17 cellular contexts compared by ENCODE assay signal in genomic region chr6:12679291-12679690, GRCh38. TPM values are rescaled to one million over a fixed set of nuclear protein-coding genes. Genes with fewer than 3 reads are reported as not detected.
DNase-seq lines count a peak whose midpoint lies in the region; ATAC-seq and TF ChIP-seq lines count a peak whose summit lies in the region.
"Had no signal": no experiment of that assay in that cellular context is flagged by ENCODE, and none has a peak within 500 bp of the region (broad histone marks: within the 10 kb centered on the region; RNA-seq: fewer than 3 reads in every experiment).

No MANE protein-coding gene starts in this region.

- no peak for TF ChIP-seq CTCF in esophagus muscularis mucosa (IDR thresholded peaks at IDR 0.05)
- no peak for TF ChIP-seq CTCF in H9 (conservative IDR thresholded peaks at IDR 0.05)

- no peaks in the 10 kb centered on the region for H3K23me2 ChIP-seq in H9 (ENCODE audit: insufficient read length, low read depth, low read length, poor library complexity, severe bottlenecking)

- H3K36me3 Mint-ChIP-seq in H9 (ENCODE audit: insufficient read depth in 1 of 3, low read depth in 3 of 3) = peaks cover 4 to 17% (median 8%) of the 10 kb centered on the region in 3 experiments; a peak in 6 of 7 replicates
- H3K36me3 Mint-ChIP-seq: CD4-positive, CD25-positive, alpha-beta regulatory T cell had no signal

- no peak overlapping the region for H3K18ac ChIP-seq in H9 (ENCODE audit: insufficient read length, low read depth, low read length)

- no peak for TF ChIP-seq POLR2A in esophagus muscularis mucosa (IDR thresholded peaks at IDR 0.05; ENCODE audit: low read depth)

- no peak overlapping the region for H3K4ac ChIP-seq in H9 (ENCODE audit: low read depth, low read length)

- H4K20me1 ChIP-seq in H9 (ENCODE audit: control insufficient read depth, insufficient read depth, insufficient read length) = no peaks in the 10 kb centered on the region
- H4K20me1 ChIP-seq: BLaER1 treated with 17β-estradiol and CSF1 and Interleukin-3, amounts not matched to agents 10 nM and 100 nM had no signal

- no peak for TF ChIP-seq EP300 in esophagus muscularis mucosa (IDR thresholded peaks at IDR 0.05)

- no peak overlapping the region for H2BK20ac ChIP-seq in H9 (ENCODE audit: low read depth, low read length, poor library complexity, severe bottlenecking)

- H3K27ac ChIP-seq in esophagus muscularis mucosa (replicated peaks in 1 of 4) = no peak overlapping the region
- no peak overlapping the region for H3K27ac ChIP-seq in H9 (ENCODE audit: insufficient read length, low read depth, low read length)
- H3K27ac ChIP-seq: BLaER1 treated with 17β-estradiol and CSF1 and Interleukin-3, amounts not matched to agents 10 nM and 100 nM; GM23248; HL-60 had no signal

- no peak overlapping the region for H2BK12ac ChIP-seq in H9 (ENCODE audit: insufficient read length, low read depth, low read length)

- H2BK15ac ChIP-seq in H9 (ENCODE audit: low read depth, low read length) = no peak overlapping the region

- peak; percentile 29 for DNase-seq in Caki2 (ENCODE audit: low read depth)
- DNase-seq in esophagus muscularis mucosa (ENCODE audit: extremely low spot score) = peak; percentile 83
- peak; percentile 52 for DNase-seq in kidney tubule cell (ENCODE audit: low spot score)
- DNase-seq in renal cortical epithelial cell (ENCODE audit: low read depth) = peak; percentile 71
- DNase-seq in H9 = no peak
- DNase-seq in HCEC 1CT = no peak
- DNase-seq: 8988T; Calu3; CD4-positive, CD25-positive, alpha-beta regulatory T cell; DMS 273 treated with DMSO at 0.1 percent for 48 hours; GM23248; HFFc6 had no signal

- no peak overlapping the region for H3K9ac ChIP-seq in H9 (ENCODE audit: extremely low read depth, insufficient read length, low read length)
- H3K9ac ChIP-seq: BLaER1 treated with 17β-estradiol and CSF1 and Interleukin-3, amounts not matched to agents 10 nM and 100 nM; GM23248 had no signal

- no peak overlapping the region for H2BK5ac ChIP-seq in H9 (ENCODE audit: insufficient read length, low read length)

- no peak overlapping the region for H4K5ac ChIP-seq in H9 (ENCODE audit: insufficient read length, low read depth, low read length)

- no peak overlapping the region for H2AK5ac ChIP-seq in H9 (ENCODE audit: insufficient read length, low read length)

- H3K9me3 ChIP-seq in esophagus muscularis mucosa = no peaks in the 10 kb centered on the region
- no peaks in the 10 kb centered on the region for H3K9me3 ChIP-seq in H9 (ENCODE audit: control insufficient read depth, low read depth, low read length)
- H3K9me3 ChIP-seq: BLaER1 treated with 17β-estradiol and CSF1 and Interleukin-3, amounts not matched to agents 10 nM and 100 nM; HAP-1 had no signal

- no peak overlapping the region for H3K4me3 ChIP-seq in esophagus muscularis mucosa
- H3K4me3 ChIP-seq: BLaER1 treated with 17β-estradiol and CSF1 and Interleukin-3, amounts not matched to agents 10 nM and 100 nM; GM23248; HAP-1; K562 had no signal

- intact Hi-C loops in esophagus muscularis mucosa (cut with DNase I) = no loop called here

- H3K4me1 ChIP-seq in esophagus muscularis mucosa (no peaks in the 10 kb centered on the region), H9 (ENCODE audit: insufficient read depth, low read length) (no peaks in the 10 kb centered on the region)
- H3K4me1 ChIP-seq: BLaER1 treated with 17β-estradiol and CSF1 and Interleukin-3, amounts not matched to agents 10 nM and 100 nM; HAP-1 had no signal

- peaks cover 2% of the 10 kb centered on the region; the same call in 1 of the 2 replicates for H3K27me3 Mint-ChIP-seq in H9 (ENCODE audit: low read depth)
- H3K27me3 Mint-ChIP-seq: CD4-positive, CD25-positive, alpha-beta regulatory T cell had no signal

- no peaks in the 10 kb centered on the region for H3K79me1 ChIP-seq in H9 (ENCODE audit: insufficient read depth, low read depth, low read length, poor library complexity, severe bottlenecking)

- no peak overlapping the region for H3K56ac ChIP-seq in H9 (ENCODE audit: insufficient read length, low read depth, low read length)

- peak overlapping the region in 1 of 3 experiments; percentile 12; a peak in 1 of 7 replicates for H3K27ac Mint-ChIP-seq in H9
- H3K27ac Mint-ChIP-seq: CD4-positive, CD25-positive, alpha-beta regulatory T cell; HFFc6 had no signal

- no peak overlapping the region for H4K91ac ChIP-seq in H9 (ENCODE audit: insufficient read length, low read depth, low read length)

- H3K27me3 ChIP-seq in esophagus muscularis mucosa (no peaks in the 10 kb centered on the region), H9 (ENCODE audit: insufficient read depth, low read length) (no peaks in the 10 kb centered on the region)
- H3K27me3 ChIP-seq: BLaER1 treated with 17β-estradiol and CSF1 and Interleukin-3, amounts not matched to agents 10 nM and 100 nM had no signal

- no peaks in the 10 kb centered on the region for H3K36me3 ChIP-seq in esophagus muscularis mucosa
- H3K36me3 ChIP-seq: BLaER1 treated with 17β-estradiol and CSF1 and Interleukin-3, amounts not matched to agents 10 nM and 100 nM; HAP-1 had no signal

- H3K23ac ChIP-seq in H9 (ENCODE audit: insufficient read length, low read depth, low read length) = no peak overlapping the region

- H3K4me2 ChIP-seq in H9 (ENCODE audit: insufficient read depth, insufficient read length, low read length) = no peak overlapping the region
- H3K4me2 ChIP-seq: BLaER1 treated with 17β-estradiol and CSF1 and Interleukin-3, amounts not matched to agents 10 nM and 100 nM had no signal

- 85% methylated on average over 4 of the region's 4 CpGs for WGBS in esophagus muscularis mucosa
- no CpG with 5 or more reads among the region's 4 CpGs for WGBS in H9 (ENCODE audit: extremely low coverage, insufficient read length, low lambda C conversion rate)

- H4K8ac ChIP-seq in H9 (replicated peaks; ENCODE audit: insufficient read length, low read depth, low read length) = no peak overlapping the region

- H3K4me1 Mint-ChIP-seq in H9 = peaks cover 9 to 10% of the 10 kb centered on the region in 2 experiments; a peak in 3 of 4 replicates
- H3K4me1 Mint-ChIP-seq: CD4-positive, CD25-positive, alpha-beta regulatory T cell had no signal

- H3K14ac ChIP-seq in H9 (ENCODE audit: insufficient read depth, low read length) = no peak overlapping the region

- H3K4me3 Mint-ChIP-seq in H9 = no peak overlapping the region
- H3K4me3 Mint-ChIP-seq: CD4-positive, CD25-positive, alpha-beta regulatory T cell; HFFc6 had no signal

- no peak overlapping the region for H2AFZ ChIP-seq in H9 (ENCODE audit: low read length)
- H2AFZ ChIP-seq: GM23248 had no signal

- no peak overlapping the region for H3T11ph ChIP-seq in H9 (ENCODE audit: low read length)

- no peak for ATAC-seq in GM21786 (IDR thresholded peaks at IDR 0.05; ENCODE audit: unreplicated experiment)
- ATAC-seq: K562 had no signal

- H3K79me2 ChIP-seq in H9 (ENCODE audit: insufficient read depth, low read length) = no peaks in the 10 kb centered on the region

- peaks cover 7 to 13% of the 10 kb centered on the region in 2 experiments; a peak in 4 of 5 replicates for H3K9me3 Mint-ChIP-seq in H9
- H3K9me3 Mint-ChIP-seq: CD4-positive, CD25-positive, alpha-beta regulatory T cell; HFFc6 had no signal

- in situ Hi-C loops in Caki2 (cut with HindIII; ENCODE audit: low pct_unique_long_range_greater_than_20kb, low sequenced_read_pairs) = no loop called here

- H2BK120ac ChIP-seq in H9 (ENCODE audit: low read depth, low read length, poor library complexity, severe bottlenecking) = no peak overlapping the region

RNA-seq across cellular contexts. Expression of gene PHACTR1, which starts 37.3 kb away (rescaled TPM):
- not detected in 2 replicates for total RNA-seq in Caki2 (2014; rRNA removed; shearing (Covaris generic); ENCODE audit: low replicate concordance)
- total RNA-seq in esophagus muscularis mucosa (1 to 10 TPM in 3 of 4 donors, under 1 TPM in 1; 0.83 to 4.2 (median 3.1) TPM), renal cortical epithelial cell (1.9 and 3.9 TPM in 2 replicates), H9 (2021) (13.6 and 15.9 TPM in 2 replicates)

Comparison
In these comparisons a context has a peak if more than half of its experiments do, and no peak if none do; other contexts are left out.
1. DNase-seq: peak in Caki2 (single experiment), esophagus muscularis mucosa (single experiment), kidney tubule cell (single experiment) and renal cortical epithelial cell (single experiment); none in H9 (single experiment) and HCEC 1CT (single experiment).